1 cellular context compared by ENCODE assay signal in the genomic region with DNA sequence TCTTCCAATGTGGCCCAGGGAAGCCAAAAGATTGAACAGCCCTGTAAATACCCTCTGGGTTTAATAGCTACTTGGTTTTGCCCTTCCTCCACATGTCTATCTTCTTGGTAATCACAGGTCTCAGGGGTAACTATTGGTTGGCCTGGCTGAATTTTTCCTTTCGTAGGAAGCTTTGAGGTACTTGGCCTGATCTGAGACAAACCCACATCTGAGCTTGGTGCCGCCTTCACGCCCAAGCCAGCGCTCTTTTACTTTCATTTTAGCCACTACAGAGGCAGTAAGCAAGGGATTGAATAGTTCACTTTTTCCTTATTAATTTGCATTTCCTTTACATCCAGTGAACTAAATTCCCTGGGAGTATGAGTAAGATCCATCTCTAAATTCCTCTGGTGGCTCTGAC.
TF ChIP-seq lines count a peak whose summit lies in the region.

No MANE protein-coding gene starts in this region.

TF ChIP-seq in HepG2, 621 proteins besides CTCF, POLR2A, EP300 and RAD21 (continued from another document):
- TF ChIP-seq SNAPC4 (CRISPR knock-in tag; IDR thresholded peaks at IDR 0.05) = no peak
